8 cellular contexts compared by ENCODE assay signal in genomic region chr21:35102488-35103407, GRCh38. TPM values are rescaled to one million over a fixed set of nuclear protein-coding genes. Genes with fewer than 3 reads are reported as not detected.
DNase-seq lines count a peak whose midpoint lies in the region; ATAC-seq and TF ChIP-seq lines count a peak whose summit lies in the region.

No MANE protein-coding gene starts in this region.

- H3K27ac Mint-ChIP-seq in activated CD4-positive, alpha-beta memory T cell treated with anti-CD3 and anti-CD28 coated beads for 36 hours: no peak overlapping the region
- no peak overlapping the region for H3K27ac Mint-ChIP-seq in activated CD4-positive, alpha-beta memory T cell treated with anti-CD3 and anti-CD28 coated beads, Interleukin-2, amount 10 ng/mL, durations not matched to agents 7 days and 5 days
- H3K27ac Mint-ChIP-seq in activated CD4-positive, alpha-beta T cell treated with anti-CD3 and anti-CD28 coated beads, Interleukin-2, amount 10 ng/mL, durations not matched to agents 24 days and 14 days: no peak overlapping the region

- no peaks in the 10 kb centered on the region for H3K9me3 Mint-ChIP-seq in activated CD4-positive, alpha-beta memory T cell treated with anti-CD3 and anti-CD28 coated beads for 36 hours
- H3K9me3 Mint-ChIP-seq in activated CD4-positive, alpha-beta memory T cell treated with anti-CD3 and anti-CD28 coated beads, Interleukin-2, amount 10 ng/mL, durations not matched to agents 7 days and 5 days: no peaks in the 10 kb centered on the region
- no peaks in the 10 kb centered on the region for H3K9me3 Mint-ChIP-seq in activated CD4-positive, alpha-beta T cell treated with anti-CD3 and anti-CD28 coated beads, Interleukin-2, amount 10 ng/mL, durations not matched to agents 24 days and 14 days

- no peaks in the 10 kb centered on the region for H3K36me3 ChIP-seq in thoracic aorta

- DNase-seq in activated CD4-positive, alpha-beta memory T cell treated with anti-CD3 and anti-CD28 coated beads for 36 hours: peak; percentile 46
- no peak for DNase-seq in activated CD4-positive, alpha-beta memory T cell treated with anti-CD3 and anti-CD28 coated beads, Interleukin-2, amount 10 ng/mL, durations not matched to agents 7 days and 5 days
- DNase-seq in activated CD4-positive, alpha-beta T cell treated with anti-CD3 and anti-CD28 coated beads, Interleukin-2, amount 10 ng/mL, durations not matched to agents 24 days and 14 days: peak; percentile 69
- peak; percentile 35 for DNase-seq in inferior parietal cortex (ENCODE audit: extremely low spot score)
- DNase-seq in thoracic aorta (ENCODE audit: low spot score): peak; percentile 2
- no peak for DNase-seq in NCI-H2107 (lab: John Stamatoyannopoulos, UW)
- no peak for DNase-seq in dedifferentiated amniotic fluid mesenchymal stem cell (ENCODE audit: extremely low spot score)
- no peak for DNase-seq in SK-N-DZ (ENCODE audit: low spot score)

- H3K27me3 ChIP-seq in thoracic aorta (replicated peaks; ENCODE audit: insufficient read depth): no peaks in the 10 kb centered on the region

- H3K4me1 ChIP-seq in thoracic aorta (ENCODE audit: control insufficient read depth in 1 of 2, low read depth in 2 of 2): no peaks in the 10 kb centered on the region

- no peak overlapping the region for H3K4me3 Mint-ChIP-seq in activated CD4-positive, alpha-beta memory T cell treated with anti-CD3 and anti-CD28 coated beads for 36 hours
- no peak overlapping the region for H3K4me3 Mint-ChIP-seq in activated CD4-positive, alpha-beta memory T cell treated with anti-CD3 and anti-CD28 coated beads, Interleukin-2, amount 10 ng/mL, durations not matched to agents 7 days and 5 days
- no peak overlapping the region for H3K4me3 Mint-ChIP-seq in activated CD4-positive, alpha-beta T cell treated with anti-CD3 and anti-CD28 coated beads, Interleukin-2, amount 10 ng/mL, durations not matched to agents 24 days and 14 days

- H3K4me1 Mint-ChIP-seq in activated CD4-positive, alpha-beta memory T cell treated with anti-CD3 and anti-CD28 coated beads for 36 hours (ENCODE audit: low read depth): peaks cover 7% of the 10 kb centered on the region
- H3K4me1 Mint-ChIP-seq in activated CD4-positive, alpha-beta memory T cell treated with anti-CD3 and anti-CD28 coated beads, Interleukin-2, amount 10 ng/mL, durations not matched to agents 7 days and 5 days: peaks cover 2% of the 10 kb centered on the region
- peaks cover 3% of the 10 kb centered on the region for H3K4me1 Mint-ChIP-seq in activated CD4-positive, alpha-beta T cell treated with anti-CD3 and anti-CD28 coated beads, Interleukin-2, amount 10 ng/mL, durations not matched to agents 24 days and 14 days

- no peak for TF ChIP-seq CTCF in thoracic aorta (IDR thresholded peaks at IDR 0.05)

- POLR2A ChIA-PET in activated CD4-positive, alpha-beta memory T cell treated with anti-CD3 and anti-CD28 coated beads for 36 hours (lab: Charles Lee): no interaction called here
- POLR2A ChIA-PET in activated CD4-positive, alpha-beta memory T cell treated with anti-CD3 and anti-CD28 coated beads, Interleukin-2, amount 10 ng/mL, durations not matched to agents 7 days and 5 days (lab: Charles Lee): no interaction called here

- no peak for ATAC-seq in thoracic aorta (ENCODE audit: insufficient number of reproducible peaks, low FRiP score, low read depth)

- H3K36me3 Mint-ChIP-seq in activated CD4-positive, alpha-beta memory T cell treated with anti-CD3 and anti-CD28 coated beads for 36 hours: no peaks in the 10 kb centered on the region
- H3K36me3 Mint-ChIP-seq in activated CD4-positive, alpha-beta memory T cell treated with anti-CD3 and anti-CD28 coated beads, Interleukin-2, amount 10 ng/mL, durations not matched to agents 7 days and 5 days (ENCODE audit: low read depth): no peaks in the 10 kb centered on the region
- H3K36me3 Mint-ChIP-seq in activated CD4-positive, alpha-beta T cell treated with anti-CD3 and anti-CD28 coated beads, Interleukin-2, amount 10 ng/mL, durations not matched to agents 24 days and 14 days (ENCODE audit: low read depth): no peaks in the 10 kb centered on the region

- no peaks in the 10 kb centered on the region for H3K9me3 ChIP-seq in thoracic aorta

- no peaks in the 10 kb centered on the region for H3K27me3 Mint-ChIP-seq in activated CD4-positive, alpha-beta memory T cell treated with anti-CD3 and anti-CD28 coated beads for 36 hours
- no peaks in the 10 kb centered on the region for H3K27me3 Mint-ChIP-seq in activated CD4-positive, alpha-beta memory T cell treated with anti-CD3 and anti-CD28 coated beads, Interleukin-2, amount 10 ng/mL, durations not matched to agents 7 days and 5 days
- H3K27me3 Mint-ChIP-seq in activated CD4-positive, alpha-beta T cell treated with anti-CD3 and anti-CD28 coated beads, Interleukin-2, amount 10 ng/mL, durations not matched to agents 24 days and 14 days: no peaks in the 10 kb centered on the region

- no peak overlapping the region for H3K27ac ChIP-seq in thoracic aorta

- intact Hi-C loops in activated CD4-positive, alpha-beta memory T cell treated with anti-CD3 and anti-CD28 coated beads for 36 hours (cut with micrococcal nuclease): no loop called here
- intact Hi-C loops in activated CD4-positive, alpha-beta T cell treated with anti-CD3 and anti-CD28 coated beads, Interleukin-2, amount 10 ng/mL, durations not matched to agents 24 days and 14 days (cut with micrococcal nuclease): no loop called here

- CTCF ChIA-PET in activated CD4-positive, alpha-beta memory T cell treated with anti-CD3 and anti-CD28 coated beads for 36 hours (lab: Charles Lee): no interaction called here
- CTCF ChIA-PET in activated CD4-positive, alpha-beta memory T cell treated with anti-CD3 and anti-CD28 coated beads, Interleukin-2, amount 10 ng/mL, durations not matched to agents 7 days and 5 days (lab: Charles Lee): interaction anchor here (0.7 kb wide), 2 partner anchors 141 to 1081 kb away, joined by 3 to 4 read pairs; no protein-coding TSS in a partner anchor

- H3K4me3 ChIP-seq in thoracic aorta: no peak overlapping the region

RNA-seq across cellular contexts. Expression of gene RUNX1, which starts 53.6 kb away (rescaled TPM):
- 10 to 100 TPM; 50.6 to 55.8 TPM for total RNA-seq in activated CD4-positive, alpha-beta memory T cell treated with anti-CD3 and anti-CD28 coated beads for 36 hours
- total RNA-seq in activated CD4-positive, alpha-beta memory T cell treated with anti-CD3 and anti-CD28 coated beads, Interleukin-2, amount 10 ng/mL, durations not matched to agents 7 days and 5 days: 10 to 100 TPM; 53.0 to 56.3 TPM
- 100 and 101 TPM in 2 replicates for total RNA-seq in activated CD4-positive, alpha-beta T cell treated with anti-CD3 and anti-CD28 coated beads, Interleukin-2, amount 10 ng/mL, durations not matched to agents 24 days and 14 days
- 10 to 100 TPM; 47.4 to 64.7 TPM for total RNA-seq in thoracic aorta
- polyA plus RNA-seq in SK-N-DZ (2014; cell fraction: cytosol; rRNA removed): not detected in 2 replicates
- not detected in 2 replicates for polyA plus RNA-seq in SK-N-DZ (2014; cell fraction: nucleus; rRNA removed)

Comparison
In these comparisons a context has a peak if more than half of its experiments do, and no peak if none do; other contexts are left out.
1. DNase-seq: peak in activated CD4-positive, alpha-beta memory T cell treated with anti-CD3 and anti-CD28 coated beads for 36 hours (single experiment), activated CD4-positive, alpha-beta T cell treated with anti-CD3 and anti-CD28 coated beads, Interleukin-2, amount 10 ng/mL, durations not matched to agents 24 days and 14 days (single experiment), inferior parietal cortex (single experiment) and thoracic aorta (single experiment); none in activated CD4-positive, alpha-beta memory T cell treated with anti-CD3 and anti-CD28 coated beads, Interleukin-2, amount 10 ng/mL, durations not matched to agents 7 days and 5 days (single experiment), NCI-H2107 (single experiment), dedifferentiated amniotic fluid mesenchymal stem cell (single experiment) and SK-N-DZ (single experiment).